In genomic region chr1:237012789-237013383, GRCh38 we compare ENCODE assay signal across 1 cellular context.
TF ChIP-seq lines count a peak whose summit lies in the region.

No MANE protein-coding gene starts in this region.

TF ChIP-seq in HEK293, 187 proteins besides CTCF, POLR2A, EP300 and RAD21 (continued from another document):
- TF ChIP-seq AEBP2 (tag by site-specific recombination; IDR thresholded peaks at IDR 0.05; ENCODE audit: borderline replicate concordance), result no peak
